Comparison of ENCODE assay signal across 26 cellular contexts in genomic region chr5:53643445-53643844, GRCh38.
DNase-seq lines count a peak whose midpoint lies in the region; ATAC-seq and TF ChIP-seq lines count a peak whose summit lies in the region.
"Had no signal": no experiment of that assay in that cellular context is flagged by ENCODE, and none has a peak within 500 bp of the region (broad histone marks: within the 10 kb centered on the region; RNA-seq: fewer than 3 reads in every experiment).

No MANE protein-coding gene starts in this region.

- H3K36me3 ChIP-seq in upper lobe of left lung = peaks cover 0 to 6% (median 0%) of the 10 kb centered on the region in 4 donors
- H3K36me3 ChIP-seq: breast epithelium had no signal

- peak; percentile 89 to 91 for ATAC-seq in right cardiac atrium
- peak; percentile 8 to 73 for ATAC-seq in upper lobe of left lung (ENCODE audit: low FRiP score in 2 of 2)
- no peak for ATAC-seq in HG02938 (IDR thresholded peaks at IDR 0.05; ENCODE audit: unreplicated experiment)
- ATAC-seq: activated CD4-positive, alpha-beta T cell treated with anti-CD3 and anti-CD28 coated beads for 36 hours; activated CD8-positive, alpha-beta T cell treated with anti-CD3 and anti-CD28 coated beads, Interleukin-2, amount 10 ng/mL, durations not matched to agents 7 days and 5 days; naive thymus-derived CD4-positive, alpha-beta T cell; stimulated activated effector memory CD8-positive, alpha-beta T cell treated with anti-CD3 and anti-CD28 coated beads, Interleukin-12 subunit alpha, Interleukin-12 subunit beta, amount 100 ng/mL, for 72 hours had no signal

- no peaks in the 10 kb centered on the region for H3K27me3 ChIP-seq in right cardiac atrium (ENCODE audit: control insufficient read depth, insufficient read depth)
- no peaks in the 10 kb centered on the region for H3K27me3 ChIP-seq in upper lobe of left lung
- H3K27me3 ChIP-seq: breast epithelium, tibial nerve had no signal

- H3K4me1 ChIP-seq in right cardiac atrium (ENCODE audit: control insufficient read depth, insufficient read depth, low read length) (peaks cover 4% of the 10 kb centered on the region), upper lobe of left lung (peaks cover 3 to 14% (median 7%) of the 10 kb centered on the region in 4 donors)
- H3K4me1 ChIP-seq: breast epithelium had no signal

- WGBS in right cardiac atrium = 64% methylated on average over 4 of the region's 4 CpGs
- WGBS in upper lobe of left lung, 2 donors = 81 to 84% methylated on average over 4 of the region's 4 CpGs

- intact Hi-C loops in right cardiac atrium (cut with DNase I) = no loop called here

- TF ChIP-seq CTCF in upper lobe of left lung (IDR thresholded peaks at IDR 0.05) = no peak

- no peak for TF ChIP-seq POLR2A in upper lobe of left lung (IDR thresholded peaks at IDR 0.05)

- no peak for TF ChIP-seq EP300 in upper lobe of left lung (IDR thresholded peaks at IDR 0.05)

- DNase-seq in NCI-H2029 (lab: John Stamatoyannopoulos, UW) (peak; percentile 1), NCI-H2029 treated with DMSO at 0.1 percent for 48 hours (lab: John Stamatoyannopoulos, UW) (no peak), astrocyte of the hippocampus (ENCODE audit: low read depth, low spot score) (peak; percentile 23), right cardiac atrium (no peak), upper lobe of left lung (no peak), HT-29 (ENCODE audit: low spot score) (no peak), ACHN (no peak)
- DNase-seq: 8988T; activated CD4-positive, alpha-beta T cell treated with anti-CD3 and anti-CD28 coated beads for 36 hours; activated CD8-positive, alpha-beta T cell treated with anti-CD3 and anti-CD28 coated beads, Interleukin-2, amount 10 ng/mL, durations not matched to agents 7 days and 5 days; amniotic stem cell; erythroblast; GM23248; KG1; midbrain; naive thymus-derived CD4-positive, alpha-beta T cell; NCI-H1417; NCI-H2107; NCI-H446; NCI-H748 treated with DMSO at 0.1 percent for 48 hours; nucleus accumbens; T-helper 9 cell had no signal

- H3K4me3 ChIP-seq in right cardiac atrium (ENCODE audit: low read length) (no peak overlapping the region), upper lobe of left lung (no peak overlapping the region)
- H3K4me3 ChIP-seq: breast epithelium, GM23248, tibial nerve had no signal

- H3K9me3 ChIP-seq in right cardiac atrium (ENCODE audit: control insufficient read depth, low read length) (no peaks in the 10 kb centered on the region), upper lobe of left lung (no peaks in the 10 kb centered on the region)
- H3K9me3 ChIP-seq: breast epithelium, tibial nerve had no signal

- H3K27ac ChIP-seq in right cardiac atrium (ENCODE audit: low read length) = no peak overlapping the region
- no peak overlapping the region for H3K27ac ChIP-seq in upper lobe of left lung
- H3K27ac ChIP-seq: breast epithelium, GM23248, tibial nerve had no signal

- in situ Hi-C loops in ACHN (cut with HindIII; ENCODE audit: low pct_ligation_motif_present, low pct_unique_long_range_greater_than_20kb, low sequenced_read_pairs) = no loop called here

Comparison
In these comparisons a context has a peak if more than half of its experiments do, and no peak if none do; other contexts are left out.
1. DNase-seq: peak in NCI-H2029 (single experiment) and astrocyte of the hippocampus (single experiment); none in NCI-H2029 treated with DMSO at 0.1 percent for 48 hours (single experiment), right cardiac atrium (0 of 3), upper lobe of left lung (0 of 2), HT-29 (single experiment) and ACHN (single experiment).